17 cellular contexts compared by ENCODE assay signal in genomic region chr3:106337116-106337515, GRCh38.
DNase-seq lines count a peak whose midpoint lies in the region; ATAC-seq, FAIRE-seq and TF ChIP-seq lines count a peak whose summit lies in the region.
"Had no signal": no experiment of that assay in that cellular context is flagged by ENCODE, and none has a peak within 500 bp of the region (broad histone marks: within the 10 kb centered on the region; RNA-seq: fewer than 3 reads in every experiment).

No MANE protein-coding gene starts in this region.

- no peaks in the 10 kb centered on the region for H3K4me1 ChIP-seq in heart right ventricle

- intact Hi-C loops in activated T-helper 2 cell treated with anti-CD3 and anti-CD28 coated beads, Interferon-gamma antibody, Interleukin-2, Interleukin-4, amounts not matched to agents 10 μg/mL and 5 μg/mL and 100 μg/mL, durations not matched to agents 14 hours and 24 hours and 36 hours (cut with micrococcal nuclease): loop anchor here (1.0 kb wide), 3 partner anchors 137 to 510 kb away; no protein-coding TSS in a partner anchor
- intact Hi-C loops in heart right ventricle (cut with DNase I): no loop called here

- peaks cover 5% of the 10 kb centered on the region for H3K9me3 Mint-ChIP-seq in activated naive CD4-positive, alpha-beta T cell treated with anti-CD3 and anti-CD28 coated beads, Interleukin-2, amount 50 U/mL, for 24 hours
- peaks cover 15% of the 10 kb centered on the region for H3K9me3 Mint-ChIP-seq in activated T-helper 2 cell treated with anti-CD3 and anti-CD28 coated beads, Interferon-gamma antibody, Interleukin-2, Interleukin-4, amounts not matched to agents 10 μg/mL and 5 μg/mL and 100 μg/mL, durations not matched to agents 14 hours and 24 hours and 36 hours
- H3K9me3 Mint-ChIP-seq: IgD-negative memory B cell, neural crest cell had no signal

- ATAC-seq in GM18909 (IDR thresholded peaks at IDR 0.05; ENCODE audit: poor library complexity, unreplicated experiment) (no peak), GM19395 (IDR thresholded peaks at IDR 0.05; ENCODE audit: unreplicated experiment) (no peak), heart right ventricle (no peak)

- no peaks in the 10 kb centered on the region for H3K36me3 ChIP-seq in heart right ventricle
- H3K36me3 ChIP-seq: vagina had no signal

- no peak for TF ChIP-seq CTCF in heart right ventricle (IDR thresholded peaks at IDR 0.05)

- FAIRE-seq in GM19239 (lab: Jason Lieb, UNC): peak; percentile 45

- H3K27me3 ChIP-seq in heart right ventricle: no peaks in the 10 kb centered on the region
- H3K27me3 ChIP-seq: vagina had no signal

- H3K4me1 Mint-ChIP-seq in activated naive CD4-positive, alpha-beta T cell treated with anti-CD3 and anti-CD28 coated beads, Interleukin-2, amount 50 U/mL, for 24 hours: peaks cover 70% of the 10 kb centered on the region
- peaks cover 69% of the 10 kb centered on the region for H3K4me1 Mint-ChIP-seq in activated T-helper 2 cell treated with anti-CD3 and anti-CD28 coated beads, Interferon-gamma antibody, Interleukin-2, Interleukin-4, amounts not matched to agents 10 μg/mL and 5 μg/mL and 100 μg/mL, durations not matched to agents 14 hours and 24 hours and 36 hours (ENCODE audit: low read depth)

- H3K27me3 Mint-ChIP-seq in activated naive CD4-positive, alpha-beta T cell treated with anti-CD3 and anti-CD28 coated beads, Interleukin-2, amount 50 U/mL, for 24 hours: no peaks in the 10 kb centered on the region
- peaks cover under 1% of the 10 kb centered on the region for H3K27me3 Mint-ChIP-seq in activated T-helper 2 cell treated with anti-CD3 and anti-CD28 coated beads, Interferon-gamma antibody, Interleukin-2, Interleukin-4, amounts not matched to agents 10 μg/mL and 5 μg/mL and 100 μg/mL, durations not matched to agents 14 hours and 24 hours and 36 hours (ENCODE audit: low read depth)
- H3K27me3 Mint-ChIP-seq: IgD-negative memory B cell had no signal

- H3K36me3 Mint-ChIP-seq in activated naive CD4-positive, alpha-beta T cell treated with anti-CD3 and anti-CD28 coated beads, Interleukin-2, amount 50 U/mL, for 24 hours: no peaks in the 10 kb centered on the region
- peaks cover 11% of the 10 kb centered on the region for H3K36me3 Mint-ChIP-seq in activated T-helper 2 cell treated with anti-CD3 and anti-CD28 coated beads, Interferon-gamma antibody, Interleukin-2, Interleukin-4, amounts not matched to agents 10 μg/mL and 5 μg/mL and 100 μg/mL, durations not matched to agents 14 hours and 24 hours and 36 hours (ENCODE audit: low read depth)
- H3K36me3 Mint-ChIP-seq: IgD-negative memory B cell had no signal

- H3K4me3 ChIP-seq in skeletal muscle cell (ENCODE audit: low read depth, low read length) (no peak overlapping the region), heart right ventricle (no peak overlapping the region)
- H3K4me3 ChIP-seq: vagina had no signal

- H3K27ac ChIP-seq in heart right ventricle: no peak overlapping the region
- H3K27ac ChIP-seq: vagina had no signal

- no peak for DNase-seq in activated naive CD4-positive, alpha-beta T cell treated with anti-CD3 and anti-CD28 coated beads, Interleukin-2, amount 50 U/mL, for 16 hours
- DNase-seq in GM19239 (ENCODE audit: insufficient read length, low spot score) (no peak), skeletal muscle cell (ENCODE audit: low read depth) (peak; percentile 32), heart right ventricle (no peak)
- DNase-seq in activated T-helper 2 cell treated with anti-CD3 and anti-CD28 coated beads, Interferon-gamma antibody, Interleukin-2, Interleukin-4, amounts not matched to agents 10 μg/mL and 5 μg/mL and 100 μg/mL, durations not matched to agents 14 hours and 24 hours and 36 hours (ENCODE audit: low spot score): no peak
- DNase-seq: activated CD4-positive, CD25-positive, alpha-beta regulatory T cell; activated T-cell treated with anti-CD3 and anti-CD28 coated beads for 4 hours; kidney glomerular epithelial cell; NCI-H2029 treated with DMSO at 0.1 percent for 48 hours; NCI-H524 treated with DMSO at 0.1 percent for 48 hours; T-helper 2 cell had no signal

- no peaks in the 10 kb centered on the region for H3K9me3 ChIP-seq in heart right ventricle
- H3K9me3 ChIP-seq: vagina had no signal

- H3K4me3 Mint-ChIP-seq in activated naive CD4-positive, alpha-beta T cell treated with anti-CD3 and anti-CD28 coated beads, Interleukin-2, amount 50 U/mL, for 24 hours: no peak overlapping the region
- no peak overlapping the region for H3K4me3 Mint-ChIP-seq in activated T-helper 2 cell treated with anti-CD3 and anti-CD28 coated beads, Interferon-gamma antibody, Interleukin-2, Interleukin-4, amounts not matched to agents 10 μg/mL and 5 μg/mL and 100 μg/mL, durations not matched to agents 14 hours and 24 hours and 36 hours (ENCODE audit: low read depth)
- H3K4me3 Mint-ChIP-seq: IgD-negative memory B cell, neural crest cell had no signal

- WGBS in heart right ventricle, 2 donors: 87 to 88% methylated on average over 1 of the region's 1 CpG

- peak overlapping the region; percentile 8 for H3K27ac Mint-ChIP-seq in activated naive CD4-positive, alpha-beta T cell treated with anti-CD3 and anti-CD28 coated beads, Interleukin-2, amount 50 U/mL, for 24 hours
- H3K27ac Mint-ChIP-seq in activated T-helper 2 cell treated with anti-CD3 and anti-CD28 coated beads, Interferon-gamma antibody, Interleukin-2, Interleukin-4, amounts not matched to agents 10 μg/mL and 5 μg/mL and 100 μg/mL, durations not matched to agents 14 hours and 24 hours and 36 hours: peak overlapping the region; percentile 81
- H3K27ac Mint-ChIP-seq: IgD-negative memory B cell had no signal
